ENCODE assay signal across 1 cellular context in the genomic region with DNA sequence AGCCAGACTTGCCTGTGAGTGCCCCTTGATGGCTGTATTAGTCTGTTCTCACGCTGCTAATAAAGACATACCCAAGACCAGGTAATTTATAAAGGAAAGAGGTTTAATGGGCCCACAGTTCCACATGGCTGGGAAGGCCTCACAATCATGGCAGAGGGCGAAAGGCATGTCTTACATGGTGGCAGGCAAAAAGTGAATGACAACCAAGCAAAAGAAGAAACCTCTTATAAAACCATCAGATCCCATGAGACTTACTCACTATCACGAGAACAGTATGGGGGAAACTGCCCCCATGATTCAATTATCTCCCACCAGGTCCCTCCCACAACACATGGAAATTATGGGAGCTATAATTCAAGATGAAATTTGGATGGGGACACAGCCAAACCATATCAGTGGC. TPM values are rescaled to one million over a fixed set of nuclear protein-coding genes. Genes with fewer than 3 reads are reported as not detected.
"Had no signal": no experiment of that assay in that cellular context is flagged by ENCODE, and none has a peak within 500 bp of the region (broad histone marks: within the 10 kb centered on the region; RNA-seq: fewer than 3 reads in every experiment).

No MANE protein-coding gene starts in this region.

RNA-seq across cellular contexts. Expression of a gene that starts 16.6 kb away (rescaled TPM):
- total RNA-seq: epithelial cell of proximal tubule had no signal
